8 cellular contexts compared by ENCODE assay signal in the genomic region with DNA sequence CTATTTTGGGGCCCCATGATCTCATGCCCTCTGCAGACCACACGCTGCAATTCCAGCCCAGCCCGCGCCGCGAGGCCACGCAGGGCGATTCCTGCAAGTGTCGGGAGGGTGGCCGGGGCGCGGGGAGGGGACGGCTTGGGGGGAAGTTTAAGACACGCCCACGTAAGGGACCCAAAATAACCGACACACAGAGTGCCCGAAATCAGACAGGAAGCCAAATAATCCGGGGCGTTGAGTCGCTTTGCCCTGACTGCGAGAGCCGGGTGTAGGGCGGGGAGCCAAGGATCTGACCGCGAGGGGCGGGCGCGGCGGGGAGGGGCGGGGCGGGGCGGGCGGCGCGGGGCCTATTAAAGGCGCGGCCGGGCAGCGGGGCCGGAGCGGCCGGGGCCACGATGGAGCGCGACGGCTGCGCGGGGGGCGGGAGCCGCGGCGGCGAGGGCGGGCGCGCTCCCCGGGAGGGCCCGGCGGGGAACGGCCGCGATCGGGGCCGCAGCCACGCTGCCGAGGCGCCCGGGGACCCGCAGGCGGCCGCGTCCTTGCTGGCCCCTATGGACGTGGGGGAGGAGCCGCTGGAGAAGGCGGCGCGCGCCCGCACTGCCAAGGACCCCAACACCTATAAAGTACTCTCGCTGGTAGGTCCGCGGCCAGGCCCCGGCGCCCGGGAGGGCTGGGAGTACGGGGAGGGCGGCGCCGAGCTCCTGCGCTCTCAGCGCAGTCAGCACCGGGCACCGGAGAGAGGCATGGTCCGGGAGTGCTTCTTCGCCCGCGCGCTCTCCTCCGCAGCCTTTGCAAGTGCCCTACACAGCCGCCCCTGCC. TPM values are rescaled to one million over a fixed set of nuclear protein-coding genes. Genes with fewer than 3 reads are reported as not detected.
DNase-seq lines count a peak whose midpoint lies in the region; ATAC-seq and TF ChIP-seq lines count a peak whose summit lies in the region.

A gene (plus strand): TSS at position 377 of the 816 bp plus-strand sequence. CDS start 16 bp downstream, at position 393.

- H2BK5ac ChIP-seq in neuronal stem cell (ENCODE audit: low read length), result no peak within 1 kb of the TSS

- no peak within 1 kb of the TSS for H2AK5ac ChIP-seq in neuronal stem cell (ENCODE audit: low read depth, low read length)

- H4K8ac ChIP-seq in neuronal stem cell (ENCODE audit: low read depth, low read length), result no peak within 1 kb of the TSS

- H3K27ac ChIP-seq in HUES48 (ENCODE audit: low read depth, low read length), result peak within 1 kb of the TSS; percentile 85
- no peak within 1 kb of the TSS for H3K27ac ChIP-seq in neuronal stem cell (replicated peaks; ENCODE audit: low read length)
- H3K27ac ChIP-seq in thyroid gland, result peak within 1 kb of the TSS; percentile 79 to 86 (median 82)

- no peak within 1 kb of the TSS for H4K91ac ChIP-seq in neuronal stem cell (ENCODE audit: low read depth, low read length, poor library complexity)

- no CpG with 5 or more reads among the region's 99 CpGs for WGBS in neuronal stem cell (ENCODE audit: extremely low coverage in 2 of 2, insufficient read length in 2 of 2, insufficient replicate concordance in 1 of 2), 2 donors
- WGBS in thyroid gland, 2 donors, result 0% methylated on average over 6 to 10 of the region's 99 CpGs

- no peak within 1 kb of the TSS for H2BK120ac ChIP-seq in neuronal stem cell (ENCODE audit: low read depth, low read length)

- H3K9me3 ChIP-seq in BE2C (no peaks in the 10 kb centered on the region), HUES48 (ENCODE audit: control insufficient read depth, insufficient read depth, low read length) (no peaks in the 10 kb centered on the region), neuronal stem cell (replicated peaks in 1 of 2; ENCODE audit: control insufficient read depth in 2 of 2, insufficient read depth in 1 of 2, low read depth in 1 of 2, low read length in 2 of 2) (peaks cover 0 to 1% of the 10 kb centered on the region in 2 donors), thyroid gland (no peaks in the 10 kb centered on the region)

- DNase-seq in BE2C (peak; percentile 61), SK-N-DZ (ENCODE audit: low spot score) (peak; percentile 39), glomerular visceral epithelial cell (ENCODE audit: extremely low spot score) (peak; percentile 85), neuronal stem cell (ENCODE audit: low spot score) (peak; percentile 65), thyroid gland (peak; percentile 82 to 84)
- peak; percentile 55 for DNase-seq in activated naive CD4-positive, alpha-beta T cell treated with anti-CD3 and anti-CD28 coated beads, Interleukin-2, amount 10 ng/mL, durations not matched to agents 7 days and 5 days

- CTCF ChIA-PET in activated naive CD4-positive, alpha-beta T cell treated with anti-CD3 and anti-CD28 coated beads, Interleukin-2, amount 10 ng/mL, durations not matched to agents 7 days and 5 days (lab: Charles Lee), result no interaction called here

- H3K36me3 ChIP-seq in BE2C (no peaks in the 10 kb centered on the region), HUES48 (ENCODE audit: control insufficient read depth, insufficient read depth, low read length) (no peaks in the 10 kb centered on the region), neuronal stem cell (replicated peaks in 1 of 2; ENCODE audit: control insufficient read depth in 2 of 2, insufficient read depth in 2 of 2, low read length in 2 of 2) (no peaks in the 10 kb centered on the region), thyroid gland (no peaks in the 10 kb centered on the region)

- no peak within 1 kb of the TSS for H3K14ac ChIP-seq in neuronal stem cell (ENCODE audit: low read length)

- H3K23ac ChIP-seq in neuronal stem cell (ENCODE audit: low read depth, low read length, poor library complexity), result peak within 1 kb of the TSS; percentile 55

- peak within 1 kb of the TSS; percentile 74 for H3K4me3 Mint-ChIP-seq in activated naive CD4-positive, alpha-beta T cell treated with anti-CD3 and anti-CD28 coated beads, Interleukin-2, amount 10 ng/mL, durations not matched to agents 7 days and 5 days

- H3K9ac ChIP-seq in HUES48 (ENCODE audit: low read depth, low read length) (peak within 1 kb of the TSS; percentile 63), neuronal stem cell (ENCODE audit: low read depth, low read length, poor library complexity) (peak within 1 kb of the TSS; percentile 63)

- intact Hi-C loops in thyroid gland (cut with DNase I), result no loop called here

- H3K79me1 ChIP-seq in neuronal stem cell (ENCODE audit: low read depth, low read length), result no peaks in the 10 kb centered on the region

- peak within 1 kb of the TSS; percentile 69 for H3K4me2 ChIP-seq in neuronal stem cell (ENCODE audit: insufficient read depth, low read length, poor library complexity, severe bottlenecking)

- H3K27me3 ChIP-seq in BE2C (peaks cover 37% of the 10 kb centered on the region), HUES48 (ENCODE audit: control insufficient read depth, insufficient read depth, low read length) (peaks cover 21% of the 10 kb centered on the region), neuronal stem cell (ENCODE audit: control insufficient read depth in 3 of 3, insufficient read depth in 3 of 3, low read depth in 1 of 3, low read length in 3 of 3) (peaks cover 0 to 72% (median 10%) of the 10 kb centered on the region in 3 experiments), thyroid gland (no peaks in the 10 kb centered on the region)

- H2AFZ ChIP-seq in neuronal stem cell (ENCODE audit: low read length), result peak within 1 kb of the TSS; percentile 98

- TF ChIP-seq POLR2A in thyroid gland (IDR thresholded peaks at IDR 0.05), result peak in 1 of 2 donors; percentile 86

- H3K9me3 Mint-ChIP-seq in activated naive CD4-positive, alpha-beta T cell treated with anti-CD3 and anti-CD28 coated beads, Interleukin-2, amount 10 ng/mL, durations not matched to agents 7 days and 5 days, result no peaks in the 10 kb centered on the region

- H3K27ac Mint-ChIP-seq in activated naive CD4-positive, alpha-beta T cell treated with anti-CD3 and anti-CD28 coated beads, Interleukin-2, amount 10 ng/mL, durations not matched to agents 7 days and 5 days, result no peak within 1 kb of the TSS

- H2BK15ac ChIP-seq in neuronal stem cell (ENCODE audit: low read length), result peak within 1 kb of the TSS; percentile 87

- ATAC-seq in GM19468 (IDR thresholded peaks at IDR 0.05; ENCODE audit: extremely low read depth, unreplicated experiment), result peak; percentile 21

- no peaks in the 10 kb centered on the region for H3K36me3 Mint-ChIP-seq in activated naive CD4-positive, alpha-beta T cell treated with anti-CD3 and anti-CD28 coated beads, Interleukin-2, amount 10 ng/mL, durations not matched to agents 7 days and 5 days

- no peak within 1 kb of the TSS for H3K4ac ChIP-seq in neuronal stem cell (ENCODE audit: low read length)

- H3K4me1 Mint-ChIP-seq in activated naive CD4-positive, alpha-beta T cell treated with anti-CD3 and anti-CD28 coated beads, Interleukin-2, amount 10 ng/mL, durations not matched to agents 7 days and 5 days, result peaks cover 20% of the 10 kb centered on the region

- TF ChIP-seq CTCF in BE2C (IDR thresholded peaks at IDR 0.05; ENCODE audit: low read depth, low read length) (no peak; the same call in none of the 2 replicates), thyroid gland (IDR thresholded peaks at IDR 0.05) (peak in 5 of 6 experiments; percentile 14 to 45 (median 36))

- H3K4me3 ChIP-seq in BE2C (ENCODE audit: low read depth, low read length), result peak within 1 kb of the TSS; percentile 54
- H3K4me3 ChIP-seq in HUES48 (ENCODE audit: low read depth, low read length), result peak within 1 kb of the TSS; percentile 78
- H3K4me3 ChIP-seq in neuronal stem cell (ENCODE audit: low read length in 2 of 2), result peak within 1 kb of the TSS; percentile 54 to 84
- H3K4me3 ChIP-seq in thyroid gland (replicated peaks in 1 of 3), result peak within 1 kb of the TSS; percentile 41 to 58 (median 46)

- H3K18ac ChIP-seq in neuronal stem cell (ENCODE audit: low read length), result peak within 1 kb of the TSS; percentile 85

- H2BK12ac ChIP-seq in neuronal stem cell (ENCODE audit: low read length), result no peak within 1 kb of the TSS

- H3K4me1 ChIP-seq in BE2C (no peaks in the 10 kb centered on the region), HUES48 (ENCODE audit: control insufficient read depth, insufficient read depth, low read length) (peaks cover 30% of the 10 kb centered on the region), neuronal stem cell (ENCODE audit: control insufficient read depth in 2 of 2, insufficient read depth in 1 of 2, low read depth in 1 of 2, low read length in 2 of 2) (peaks cover 0 to 6% of the 10 kb centered on the region in 2 donors), thyroid gland (peaks cover 28 to 44% of the 10 kb centered on the region in 2 donors)

- H3K27me3 Mint-ChIP-seq in activated naive CD4-positive, alpha-beta T cell treated with anti-CD3 and anti-CD28 coated beads, Interleukin-2, amount 10 ng/mL, durations not matched to agents 7 days and 5 days, result peaks cover 45% of the 10 kb centered on the region

RNA-seq across cellular contexts. Expression of the gene that starts here (rescaled TPM):
- 0.09 TPM for polyA plus RNA-seq in BE2C (2012; ENCODE audit: insufficient read depth, insufficient read length, low read depth)
- 0.29 and 2.2 TPM in 2 replicates for polyA plus RNA-seq in SK-N-DZ (2014; cell fraction: cytosol; rRNA removed)
- polyA plus RNA-seq in SK-N-DZ (2014; cell fraction: nucleus; rRNA removed), result 0.53 and 0.61 TPM in 2 replicates
- polyA plus RNA-seq in neuronal stem cell (2013, experiment 1 of 2), result 3.0 TPM
- polyA plus RNA-seq in neuronal stem cell (2013, experiment 2 of 2), result 2.8 TPM
- 100 to 1,000 TPM in 1 of 4 donors, 10 to 100 TPM in 3; 49.7 to 111 (median 62.6) TPM for total RNA-seq in thyroid gland
